In the genomic region with DNA sequence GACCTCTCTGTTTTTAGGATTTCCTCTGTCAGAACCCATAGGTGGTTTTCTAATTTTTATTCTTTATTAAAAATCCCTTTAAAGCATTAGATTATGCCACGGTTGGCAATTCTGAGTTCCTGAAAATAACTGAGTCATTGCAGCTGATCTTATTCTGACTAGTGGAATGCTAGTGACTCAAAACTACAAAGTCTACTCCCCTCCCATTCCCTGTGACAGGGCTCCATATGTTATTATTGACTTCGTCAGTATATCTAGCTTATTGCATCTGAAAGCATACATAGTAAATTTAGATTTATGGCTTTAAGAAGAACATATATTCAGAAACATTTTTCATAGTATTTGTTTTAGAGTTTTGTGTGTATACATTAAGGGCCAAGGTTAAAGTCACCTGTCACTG, we compare ENCODE assay signal across 14 cellular contexts. TPM values are rescaled to one million over a fixed set of nuclear protein-coding genes. Genes with fewer than 3 reads are reported as not detected.
DNase-seq lines count a peak whose midpoint lies in the region; ATAC-seq and TF ChIP-seq lines count a peak whose summit lies in the region.
"Had no signal": no experiment of that assay in that cellular context is flagged by ENCODE, and none has a peak within 500 bp of the region (broad histone marks: within the 10 kb centered on the region; RNA-seq: fewer than 3 reads in every experiment).

No MANE protein-coding gene starts in this region.

- no peaks in the 10 kb centered on the region for H3K27me3 ChIP-seq in MG63
- no peaks in the 10 kb centered on the region for H3K27me3 ChIP-seq in colonic mucosa
- H3K27me3 ChIP-seq: thyroid gland had no signal

- no peak overlapping the region for H3K9ac ChIP-seq in colonic mucosa (ENCODE audit: low read depth in 2 of 2, low read length in 2 of 2)

- H3K4me3 ChIP-seq in MG63 = no peak overlapping the region
- H3K4me3 ChIP-seq in colonic mucosa = no peak overlapping the region
- H3K4me3 ChIP-seq in mucosa of descending colon = no peak overlapping the region
- H3K4me3 ChIP-seq: thyroid gland had no signal

- intact Hi-C loops in colonic mucosa (cut with DNase I) = no loop called here
- intact Hi-C loops in mucosa of descending colon (cut with DNase I, micrococcal nuclease) = no loop called here

- DNase-seq in AG08396 (ENCODE audit: low spot score) = peak; percentile 60
- peak; percentile 3 for DNase-seq in MG63
- no peak for DNase-seq in colonic mucosa
- peak in 1 of 3 donors; percentile 18 for DNase-seq in mucosa of descending colon
- no peak for DNase-seq in NCI-H2107 (lab: John Stamatoyannopoulos, UW)
- DNase-seq in stimulated activated CD4-positive, alpha-beta T cell treated with anti-CD3 and anti-CD28 coated beads, Interleukin-2, amount 100 ng/mL, for 24 hours = no peak
- DNase-seq: activated T-cell treated with anti-CD3 and anti-CD28 coated beads, Interleukin-2, amount 50 U/mL, for 48 hours; CD4-positive, CD25-positive, alpha-beta regulatory T cell; Kasumi-1; NCI-H345; thyroid gland had no signal

- no peaks in the 10 kb centered on the region for H3K4me1 ChIP-seq in colonic mucosa
- H3K4me1 ChIP-seq in mucosa of descending colon (ENCODE audit: low read depth) = peaks cover 10% of the 10 kb centered on the region

- H3K9me3 ChIP-seq in MG63 = 0 out of 2 replicates have a peak, but pooled peaks cover 2% of the 10 kb centered on the region
- no peaks in the 10 kb centered on the region for H3K9me3 ChIP-seq in colonic mucosa
- H3K9me3 ChIP-seq in mucosa of descending colon = no peaks in the 10 kb centered on the region
- H3K9me3 ChIP-seq: thyroid gland had no signal

- H3K36me3 ChIP-seq in MG63 = no peaks in the 10 kb centered on the region
- no peaks in the 10 kb centered on the region for H3K36me3 ChIP-seq in colonic mucosa
- no peaks in the 10 kb centered on the region for H3K36me3 ChIP-seq in mucosa of descending colon (ENCODE audit: low read depth)
- H3K36me3 ChIP-seq: thyroid gland had no signal

- peak overlapping the region; percentile 6 for H3K27ac ChIP-seq in colonic mucosa
- H3K27ac ChIP-seq: thyroid gland had no signal

- TF ChIP-seq CTCF in colonic mucosa (IDR thresholded peaks at IDR 0.05) = no peak
- no peak for TF ChIP-seq CTCF in mucosa of descending colon (IDR thresholded peaks at IDR 0.05)

- peak; percentile 100 for ATAC-seq in mucosa of descending colon
- no peak for ATAC-seq in HG02571 (IDR thresholded peaks at IDR 0.05; ENCODE audit: unreplicated experiment)
- ATAC-seq in HG02870 (IDR thresholded peaks at IDR 0.05; ENCODE audit: unreplicated experiment) = no peak
- ATAC-seq: WTC11 had no signal

RNA-seq across cellular contexts. Expression of gene HERC3, which starts 38.5 kb away (rescaled TPM):
- 3.3 and 26.0 TPM in 2 replicates for total RNA-seq in MG63 (2014; rRNA removed; shearing (Covaris generic); ENCODE audit: low replicate concordance)
- total RNA-seq in colonic mucosa (10 to 100 TPM; 23.0 to 51.4 TPM), mucosa of descending colon (10 to 100 TPM; 49.1 to 51.6 (median 50.6) TPM)

Comparison
In these comparisons a context has a peak if more than half of its experiments do, and no peak if none do; other contexts are left out.
1. DNase-seq: peak in AG08396 (single experiment) and MG63 (single experiment); none in colonic mucosa (single experiment), NCI-H2107 (single experiment) and stimulated activated CD4-positive, alpha-beta T cell treated with anti-CD3 and anti-CD28 coated beads, Interleukin-2, amount 100 ng/mL, for 24 hours (0 of 2).